Comparison of ENCODE assay signal across 1 cellular context in genomic region chr20:17570347-17571152, GRCh38.
TF ChIP-seq lines count a peak whose summit lies in the region.

No MANE protein-coding gene starts in this region.

TF ChIP-seq in HCT116, 20 proteins besides CTCF, POLR2A, EP300 and RAD21 (continued from another document):
- TF ChIP-seq SIN3A (IDR thresholded peaks at IDR 0.05; ENCODE audit: low read depth): 0 out of 2 replicates have a peak, but pooled peaks have one; percentile 3
